ENCODE assay signal across 12 cellular contexts in genomic region chr18:58313491-58314032, GRCh38.
A peak's percentile ranks its signal among the peaks of the same experiment; 100 is the strongest.
DNase-seq lines count a peak whose midpoint lies in the region; ATAC-seq and TF ChIP-seq lines count a peak whose summit lies in the region.
"Had no signal": no experiment of that assay in that cellular context is flagged by ENCODE, and none has a peak within 500 bp of the region (broad histone marks: within the 10 kb centered on the region; RNA-seq: fewer than 3 reads in every experiment).

No MANE protein-coding gene starts in this region.

- H3K4me3 ChIP-seq in SJSA1 (no peak overlapping the region), thyroid gland (replicated peaks in 1 of 3) (no peak overlapping the region), OCI-LY7 (ENCODE audit: low read depth, low read length, poor library complexity, severe bottlenecking) (no peak overlapping the region)
- H3K4me3 ChIP-seq: tibial artery had no signal

- TF ChIP-seq POLR2A in thyroid gland (IDR thresholded peaks at IDR 0.05), result no peak

- 67 to 74% methylated on average over 5 of the region's 5 CpGs for WGBS in thyroid gland, 2 donors

- peaks cover 50% of the 10 kb centered on the region for H3K4me1 ChIP-seq in SJSA1 (replicated peaks)
- peaks cover 40 to 61% of the 10 kb centered on the region in 2 donors for H3K4me1 ChIP-seq in thyroid gland
- H3K4me1 ChIP-seq in OCI-LY7 (ENCODE audit: insufficient read depth, low read length, poor library complexity, severe bottlenecking), result no peaks in the 10 kb centered on the region
- H3K4me1 ChIP-seq: tibial artery had no signal

- H3K27me3 Mint-ChIP-seq in activated T-cell treated with anti-CD3 and anti-CD28 coated beads, Interleukin-2, amount 50 U/mL, for 72 hours (ENCODE audit: low read depth), result peaks cover 13% of the 10 kb centered on the region

- peaks cover 39% of the 10 kb centered on the region for H3K4me1 Mint-ChIP-seq in activated T-cell treated with anti-CD3 and anti-CD28 coated beads, Interleukin-2, amount 50 U/mL, for 72 hours (ENCODE audit: low read depth)

- H3K27ac Mint-ChIP-seq in activated T-cell treated with anti-CD3 and anti-CD28 coated beads, Interleukin-2, amount 50 U/mL, for 72 hours, result no peak overlapping the region

- H3K9me3 Mint-ChIP-seq in activated T-cell treated with anti-CD3 and anti-CD28 coated beads, Interleukin-2, amount 50 U/mL, for 72 hours, result no peaks in the 10 kb centered on the region

- intact Hi-C loops in left ventricle myocardium superior (cut with micrococcal nuclease), result loop anchor here (10.0 kb wide), 1 partner anchor 59 kb away; no protein-coding TSS in a partner anchor
- intact Hi-C loops in thyroid gland (cut with DNase I), result loop anchor here (10.0 kb wide), 2 partner anchors 129 to 269 kb away; partner anchors contain the start of gene NEDD4L
- intact Hi-C loops in OCI-LY7 (cut with micrococcal nuclease; ENCODE audit: unreplicated experiment), result no loop called here

- POLR2A ChIA-PET in OCI-LY7 (lab: Charles Lee), result no interaction called here

- H3K79me2 ChIP-seq in OCI-LY7 (ENCODE audit: insufficient read depth, low read depth, low read length), result no peaks in the 10 kb centered on the region

- no peaks in the 10 kb centered on the region for H3K9me2 ChIP-seq in OCI-LY7 (ENCODE audit: insufficient read depth, low read length)

- TF ChIP-seq CTCF in thyroid gland (IDR thresholded peaks at IDR 0.05) (no peak), OCI-LY7 (conservative IDR thresholded peaks at IDR 0.05; ENCODE audit: low read length) (no peak)

- H3K36me3 ChIP-seq in SJSA1 (peaks cover 13% of the 10 kb centered on the region), thyroid gland (no peaks in the 10 kb centered on the region), OCI-LY7 (ENCODE audit: insufficient read depth, low read length) (no peaks in the 10 kb centered on the region)
- H3K36me3 ChIP-seq: tibial artery had no signal

- H3K9me3 ChIP-seq in SJSA1 (replicated peaks) (no peaks in the 10 kb centered on the region), thyroid gland (no peaks in the 10 kb centered on the region), OCI-LY7 (ENCODE audit: low read length) (no peaks in the 10 kb centered on the region)
- H3K9me3 ChIP-seq: tibial artery had no signal

- no peak overlapping the region for H3K4me3 Mint-ChIP-seq in activated T-cell treated with anti-CD3 and anti-CD28 coated beads, Interleukin-2, amount 50 U/mL, for 72 hours

- H2AFZ ChIP-seq in OCI-LY7 (ENCODE audit: low read length), result no peak overlapping the region

- H3K36me3 Mint-ChIP-seq in activated T-cell treated with anti-CD3 and anti-CD28 coated beads, Interleukin-2, amount 50 U/mL, for 72 hours (ENCODE audit: insufficient read depth in 2 of 2), result no peaks in the 10 kb centered on the region
- H3K36me3 Mint-ChIP-seq: naive B cell had no signal

- ATAC-seq in left ventricle myocardium superior, result no peak
- no peak for ATAC-seq in activated T-cell treated with anti-CD3 and anti-CD28 coated beads, Interleukin-2, amount 50 U/mL, for 72 hours (replicated peaks in 1 of 2)

- CTCF ChIA-PET in OCI-LY7 (lab: Charles Lee; ENCODE audit: unreplicated experiment), result no interaction called here

- BruUV-seq in OCI-LY7 (replicated peaks; lab: Mats Ljungman, UMichigan), result no TSS peak

- no peak overlapping the region for H3K4me2 ChIP-seq in OCI-LY7 (ENCODE audit: low read length)

- H4K20me1 ChIP-seq in OCI-LY7 (ENCODE audit: insufficient read depth, low read length), result no peaks in the 10 kb centered on the region

- H3K27ac ChIP-seq in SJSA1 (peak overlapping the region; percentile 79), thyroid gland (peak overlapping the region in 2 of 3 donors; percentile 52 to 64), OCI-LY7 (ENCODE audit: low read depth, low read length, poor library complexity, severe bottlenecking) (no peak overlapping the region)
- H3K27ac ChIP-seq: tibial artery had no signal

- H3K27me3 ChIP-seq in SJSA1 (replicated peaks), result no peaks in the 10 kb centered on the region
- H3K27me3 ChIP-seq in thyroid gland, result no peaks in the 10 kb centered on the region

- DNase-seq in DMS153 treated with DMSO at 0.1 percent for 48 hours (lab: John Stamatoyannopoulos, UW; ENCODE audit: unreplicated experiment), result peak; percentile 3
- DNase-seq in DMS153 (lab: John Stamatoyannopoulos, UW), result no peak
- DNase-seq in SJSA1 (ENCODE audit: low read depth in 1 of 2, low spot score in 2 of 2), result no peak
- peak; percentile 62 for DNase-seq in left ventricle myocardium superior
- DNase-seq in thyroid gland, result peak; percentile 52 to 58
- DNase-seq in activated T-cell treated with anti-CD3 and anti-CD28 coated beads, Interleukin-2, amount 50 U/mL, for 72 hours, result no peak
- DNase-seq in stimulated activated CD4-positive, alpha-beta T cell treated with anti-CD3 and anti-CD28 coated beads, Interleukin-15, amount 100 ng/mL, for 24 hours, result no peak
- no peak for DNase-seq in OCI-LY7 (ENCODE audit: low spot score)
- DNase-seq: naive B cell; SHP77 treated with DMSO at 0.1 percent for 48 hours; stimulated activated CD4-positive, alpha-beta T cell treated with anti-CD3 and anti-CD28 coated beads, Interleukin-4, amount 100 ng/mL, for 24 hours had no signal

Comparison
In these comparisons a context has a peak if more than half of its experiments do, and no peak if none do; other contexts are left out.
1. DNase-seq: peak in DMS153 treated with DMSO at 0.1 percent for 48 hours (single experiment), left ventricle myocardium superior (single experiment) and thyroid gland (2 of 2); none in DMS153 (single experiment), SJSA1 (0 of 2), activated T-cell treated with anti-CD3 and anti-CD28 coated beads, Interleukin-2, amount 50 U/mL, for 72 hours (0 of 2), stimulated activated CD4-positive, alpha-beta T cell treated with anti-CD3 and anti-CD28 coated beads, Interleukin-15, amount 100 ng/mL, for 24 hours (single experiment) and OCI-LY7 (single experiment).